8 cellular contexts compared by ENCODE assay signal in genomic region chr20:35616465-35617396, GRCh38. TPM values are rescaled to one million over a fixed set of nuclear protein-coding genes. Genes with fewer than 3 reads are reported as not detected.
DNase-seq lines count a peak whose midpoint lies in the region; ATAC-seq and TF ChIP-seq lines count a peak whose summit lies in the region.

No MANE protein-coding gene starts in this region.

- H3K9ac ChIP-seq in IMR-90 (ENCODE audit: low read depth, low read length): peak overlapping the region; percentile 69

- H3K79me1 ChIP-seq in IMR-90 (ENCODE audit: low read depth in 1 of 2, low read length in 2 of 2): peaks cover 0 to 20% of the 10 kb centered on the region in 2 experiments; a peak in 3 of 4 replicates

- dilution Hi-C loops in IMR-90 (cut with HindIII; ENCODE audit: low sequenced_read_pairs, unreplicated experiment): no loop called here

- POLR2A ChIA-PET in IMR-90 (lab: Charles Lee; ENCODE audit: unreplicated experiment): interaction anchor here (0.6 kb wide), 1 partner anchor 347 kb away, joined by 3 read pairs; no protein-coding TSS in a partner anchor

- TF ChIP-seq CTCF in IMR-90 (conservative IDR thresholded peaks at IDR 0.05; ENCODE audit: low read depth, low read length) (no peak), left ventricle myocardium inferior (IDR thresholded peaks at IDR 0.05; ENCODE audit: borderline replicate concordance) (no peak)

- peak overlapping the region; percentile 64; the same call in 1 of the 2 replicates for H3K4ac ChIP-seq in IMR-90 (ENCODE audit: low read depth, low read length)

- no peak overlapping the region for H3K18ac ChIP-seq in IMR-90 (ENCODE audit: low read depth, low read length)

- WGBS in IMR-90 (ENCODE audit: extremely low coverage in 2 of 2, insufficient read length in 1 of 2), 2 experiments: 3% methylated on average over 21 of the region's 57 CpGs; no CpG with 5 or more reads in 1 of the 2 experiments

- H2BK15ac ChIP-seq in IMR-90 (ENCODE audit: low read depth, low read length): no peak overlapping the region

- peak overlapping the region; percentile 72 for H3K4me2 ChIP-seq in IMR-90 (ENCODE audit: low read depth, low read length)

- no peak overlapping the region for H3K56ac ChIP-seq in IMR-90 (ENCODE audit: extremely low read depth, insufficient read depth, low read length)

- in situ Hi-C loops in IMR-90 (cut with MboI; ENCODE audit: low sequenced_read_pairs): no loop called here

- intact Hi-C loops in IMR-90 (cut with micrococcal nuclease) (loop anchor here (10.0 kb wide), 1 partner anchor 102 kb away; no protein-coding TSS in a partner anchor), left ventricle myocardium inferior (cut with micrococcal nuclease) (no loop called here)

- no TSS peak for BruUV-seq in IMR-90 (replicated peaks; lab: Mats Ljungman, UMichigan)

- H3K14ac ChIP-seq in IMR-90 (replicated peaks; ENCODE audit: low read depth, low read length): 0 out of 2 replicates have a peak overlapping the region, but pooled peaks have one; percentile 1

- H3K4me1 ChIP-seq in IMR-90 (ENCODE audit: control insufficient read depth, insufficient read depth, low read length) (peaks cover 13% of the 10 kb centered on the region), left ventricle myocardium inferior (peaks cover 42% of the 10 kb centered on the region)

- H3K36me3 ChIP-seq in IMR-90 (ENCODE audit: control insufficient read depth, insufficient read depth, low read length) (peaks cover 5% of the 10 kb centered on the region; the same call in 1 of the 2 replicates), left ventricle myocardium inferior (peaks cover 7% of the 10 kb centered on the region)

- H3K27me3 ChIP-seq in IMR-90 (ENCODE audit: control insufficient read depth, insufficient read depth, low read length): no peaks in the 10 kb centered on the region
- no peaks in the 10 kb centered on the region for H3K27me3 ChIP-seq in left ventricle myocardium inferior (ENCODE audit: low read depth)

- no peak for TF ChIP-seq RAD21 in IMR-90 (IDR thresholded peaks at IDR 0.05; ENCODE audit: low read length)

- peak overlapping the region; percentile 71; the same call in 1 of the 2 replicates for H3K23ac ChIP-seq in IMR-90 (ENCODE audit: low read depth, low read length)

- peak; percentile 31 for ATAC-seq in IMR-90 (ENCODE audit: low read depth)

- CTCF ChIA-PET in IMR-90 (lab: Yijun Ruan, JAX): interaction anchor here (0.6 to 1.6 kb wide), 2 partner anchors 16 to 280 kb away, joined by 3 to 4 read pairs; no protein-coding TSS in a partner anchor

- H3K9me1 ChIP-seq in IMR-90 (ENCODE audit: insufficient read depth, low read length): peaks cover 7% of the 10 kb centered on the region; the same call in 1 of the 2 replicates

- TF ChIP-seq POLR2A in IMR-90 (IDR thresholded peaks at IDR 0.05; ENCODE audit: low read depth, low read length): peak; percentile 62

- 0 out of 2 replicates have a peak, but pooled peaks cover 11% of the 10 kb centered on the region for H4K20me1 ChIP-seq in IMR-90 (ENCODE audit: insufficient read depth, low read length)

- no peaks in the 10 kb centered on the region for H3K9me3 ChIP-seq in IMR-90 (ENCODE audit: control insufficient read depth, insufficient read depth, low read length)
- H3K9me3 ChIP-seq in left ventricle myocardium inferior (replicated peaks): no peaks in the 10 kb centered on the region

- H3K27ac ChIP-seq in IMR-90 (ENCODE audit: insufficient read depth, low read length): peak overlapping the region; percentile 53
- peak overlapping the region; percentile 93 for H3K27ac ChIP-seq in left ventricle myocardium inferior (replicated peaks)

- H4K8ac ChIP-seq in IMR-90 (ENCODE audit: low read depth in 2 of 2, low read length in 2 of 2): peak overlapping the region; percentile 3 to 41; a peak in 2 of 4 replicates

- peak overlapping the region; percentile 87 for H2AFZ ChIP-seq in IMR-90 (replicated peaks; ENCODE audit: low read length, poor library complexity)

- H3K4me3 ChIP-seq in IMR-90 (ENCODE audit: insufficient read depth, low read depth, low read length) (peak overlapping the region; percentile 30), left ventricle myocardium inferior (peak overlapping the region; percentile 74)

- H2BK120ac ChIP-seq in IMR-90 (ENCODE audit: low read depth, low read length): no peak overlapping the region; the same call in 1 of the 2 replicates

- peak overlapping the region; percentile 96 for H2AK9ac ChIP-seq in IMR-90 (replicated peaks; ENCODE audit: low read depth, low read length, poor library complexity)

- H2BK5ac ChIP-seq in IMR-90 (ENCODE audit: low read depth, low read length, poor library complexity, severe bottlenecking): peak overlapping the region; percentile 10

- no peak overlapping the region for H2BK20ac ChIP-seq in IMR-90 (ENCODE audit: low read depth, low read length)

- peak overlapping the region; percentile 36 for H4K5ac ChIP-seq in IMR-90 (ENCODE audit: low read depth, low read length)

- peak overlapping the region; percentile 62; the same call in 1 of the 2 replicates for H4K91ac ChIP-seq in IMR-90 (ENCODE audit: insufficient read depth, low read depth, low read length)

- peak overlapping the region; percentile 43; the same call in 1 of the 2 replicates for H2AK5ac ChIP-seq in IMR-90 (ENCODE audit: low read depth, low read length)

- DNase-seq in NCI-H524 (lab: John Stamatoyannopoulos, UW): peak; percentile 17 to 78
- no peak for DNase-seq in NCI-H524 treated with DMSO at 0.1 percent for 48 hours (lab: John Stamatoyannopoulos, UW)
- peak; percentile 99 for DNase-seq in IMR-90
- DNase-seq in SHP77 (lab: John Stamatoyannopoulos, UW): peak; percentile 83 to 98
- DNase-seq in amygdala (lab: John Stamatoyannopoulos, UW): peak in 32 of 56 donors; percentile 6 to 94 (median 35)
- peak; percentile 92 for DNase-seq in left ventricle myocardium inferior
- DNase-seq in pons (ENCODE audit: low spot score): peak; percentile 53
- no peak for DNase-seq in KG1 (lab: John Stamatoyannopoulos, UW)

TF ChIP-seq in IMR-90, 13 proteins besides CTCF, POLR2A, EP300 and RAD21:
- TF ChIP-seq MAZ (IDR thresholded peaks at IDR 0.05; ENCODE audit: borderline replicate concordance, low read depth, low read length) (peak; percentile 41; the same call in 1 of the 2 replicates), SMC3 (IDR thresholded peaks at IDR 0.05; ENCODE audit: low read depth, low read length) (no peak)
TF ChIP-seq in IMR-90: peak in this region for 1.

RNA-seq across cellular contexts. Expression of gene SPAG4, which starts 1.1 kb away (rescaled TPM):
- total RNA-seq in IMR-90 (2012; rRNA removed) (1.8 and 1.9 TPM in 2 replicates), left ventricle myocardium inferior (2.3 TPM)
- 5.5 and 5.8 TPM in 2 replicates for polyA plus RNA-seq in IMR-90 (2012; rRNA removed)
- polyA plus RNA-seq in IMR-90 (2012; cell fraction: cytosol; rRNA removed): 4.8 and 7.3 TPM in 2 replicates
- polyA plus RNA-seq in IMR-90 (2012; cell fraction: nucleus; rRNA removed; ENCODE audit: low replicate concordance): 17.5 and 19.5 TPM in 2 replicates

RNA-seq across cellular contexts. Expression of gene CPNE1, which starts 48.0 kb away (rescaled TPM):
- total RNA-seq in IMR-90 (2012; rRNA removed) (141 and 163 TPM in 2 replicates), left ventricle myocardium inferior (47.3 TPM)
- polyA plus RNA-seq in IMR-90 (2012; rRNA removed): 165 and 189 TPM in 2 replicates
- polyA plus RNA-seq in IMR-90 (2012; cell fraction: cytosol; rRNA removed): 158 and 268 TPM in 2 replicates
- 564 and 652 TPM in 2 replicates for polyA plus RNA-seq in IMR-90 (2012; cell fraction: nucleus; rRNA removed; ENCODE audit: low replicate concordance)

RNA-seq across cellular contexts. Expression of gene RBM12, which starts 48.0 kb away (rescaled TPM):
- total RNA-seq in IMR-90 (2012; rRNA removed) (65.8 and 69.4 TPM in 2 replicates), left ventricle myocardium inferior (46.2 TPM)
- polyA plus RNA-seq in IMR-90 (2012; rRNA removed): 44.7 and 51.2 TPM in 2 replicates
- 10.9 and 21.0 TPM in 2 replicates for polyA plus RNA-seq in IMR-90 (2012; cell fraction: cytosol; rRNA removed)
- polyA plus RNA-seq in IMR-90 (2012; cell fraction: nucleus; rRNA removed; ENCODE audit: low replicate concordance): 47.0 and 117 TPM in 2 replicates

Comparison
In these comparisons a context has a peak if more than half of its experiments do, and no peak if none do; other contexts are left out.
1. DNase-seq: peak in NCI-H524 (2 of 2), IMR-90 (single experiment), SHP77 (2 of 2), amygdala (32 of 56), left ventricle myocardium inferior (single experiment) and pons (single experiment); none in NCI-H524 treated with DMSO at 0.1 percent for 48 hours (single experiment) and KG1 (single experiment).